ENCODE assay signal across 8 cellular contexts in genomic region chr10:100303724-100304319, GRCh38. TPM values are rescaled to one million over a fixed set of nuclear protein-coding genes. Genes with fewer than 3 reads are reported as not detected.
A peak's percentile ranks its signal among the peaks of the same experiment; 100 is the strongest.
DNase-seq lines count a peak whose midpoint lies in the region; ATAC-seq and TF ChIP-seq lines count a peak whose summit lies in the region.

No MANE protein-coding gene starts in this region.

- intact Hi-C loops in mucosa of descending colon (cut with DNase I, micrococcal nuclease) = no loop called here

- H3K27me3 ChIP-seq in SK-N-SH (ENCODE audit: insufficient read depth) (peaks cover 31% of the 10 kb centered on the region), tibial nerve (peaks cover 0 to 9% of the 10 kb centered on the region in 2 donors)

- 9% methylated on average over 7 of the region's 7 CpGs for WGBS in SK-N-SH (ENCODE audit: low lambda C conversion rate)
- WGBS in tibial nerve, 2 donors = 25 to 27% methylated on average over 7 of the region's 7 CpGs

- H3K27ac ChIP-seq in SK-N-SH (ENCODE audit: low read depth in 2 of 2, low read length in 1 of 2) = no peak overlapping the region
- H3K27ac ChIP-seq in tibial nerve = no peak overlapping the region

- H3K9me3 ChIP-seq in SK-N-SH (no peaks in the 10 kb centered on the region), tibial nerve (no peaks in the 10 kb centered on the region), mucosa of descending colon (no peaks in the 10 kb centered on the region)

- H3K9me2 ChIP-seq in SK-N-SH = no peaks in the 10 kb centered on the region

- H2AFZ ChIP-seq in SK-N-SH (ENCODE audit: low read depth) = no peak overlapping the region

- no peak for TF ChIP-seq POLR2A in tibial nerve (IDR thresholded peaks at IDR 0.05)

- POLR2A ChIA-PET in SK-N-SH (lab: Yijun Ruan, JAX) = no interaction called here

- no peaks in the 10 kb centered on the region for H4K20me1 ChIP-seq in SK-N-SH (ENCODE audit: insufficient read depth)

- TF ChIP-seq CTCF in SK-N-SH (IDR thresholded peaks at IDR 0.05) = peak; percentile 70
- TF ChIP-seq CTCF in tibial nerve (IDR thresholded peaks at IDR 0.05) = peak; percentile 34 to 58 (median 50)
- no peak for TF ChIP-seq CTCF in mucosa of descending colon (IDR thresholded peaks at IDR 0.05)

- H3F3A ChIP-seq in SK-N-SH (replicated peaks; ENCODE audit: insufficient read depth) = no peaks in the 10 kb centered on the region

- H3K4me1 ChIP-seq in SK-N-SH (ENCODE audit: control insufficient read depth in 1 of 2, insufficient read depth in 2 of 2, low read depth in 1 of 2, low read length in 1 of 2) (no peaks in the 10 kb centered on the region), tibial nerve (no peaks in the 10 kb centered on the region), mucosa of descending colon (ENCODE audit: low read depth) (no peaks in the 10 kb centered on the region)

- H3K4me3 ChIP-seq in SK-N-SH (ENCODE audit: low read depth in 2 of 2, low read length in 1 of 2) (no peak overlapping the region; a peak in 1 of 4 replicates), tibial nerve (no peak overlapping the region), mucosa of descending colon (no peak overlapping the region)

- H3K4me2 ChIP-seq in SK-N-SH = no peak overlapping the region

- H3K36me3 ChIP-seq in SK-N-SH (replicated peaks in 1 of 2; ENCODE audit: control insufficient read depth in 1 of 2, insufficient read depth in 2 of 2, low read length in 1 of 2) = no peaks in the 10 kb centered on the region
- no peaks in the 10 kb centered on the region for H3K36me3 ChIP-seq in tibial nerve
- no peaks in the 10 kb centered on the region for H3K36me3 ChIP-seq in mucosa of descending colon (ENCODE audit: low read depth)

- no peak for TF ChIP-seq EP300 in SK-N-SH (IDR thresholded peaks at IDR 0.05; ENCODE audit: borderline replicate concordance in 1 of 2, low read depth in 1 of 2, low read length in 1 of 2)
- TF ChIP-seq EP300 in tibial nerve (IDR thresholded peaks at IDR 0.05) = no peak

- DNase-seq in COLO829 (ENCODE audit: low spot score) (peak; percentile 48), HT-29 (ENCODE audit: low spot score) (peak; percentile 34), SK-N-SH (peak; percentile 57), germinal center (ENCODE audit: low spot score) (peak; percentile 36), tibial nerve (ENCODE audit: low spot score in 2 of 2) (no peak), mucosa of descending colon (no peak)
- no peak for DNase-seq in effector CD4-positive, alpha-beta T cell

- peak; percentile 76 for TF ChIP-seq RAD21 in SK-N-SH (IDR thresholded peaks at IDR 0.05; ENCODE audit: low read length)

- H3K79me2 ChIP-seq in SK-N-SH (ENCODE audit: insufficient read depth) = no peaks in the 10 kb centered on the region

- CTCF ChIA-PET in SK-N-SH (lab: Yijun Ruan, JAX) = interaction anchor here (0.6 to 4.0 kb wide), 34 partner anchors 8 to 217 kb away, joined by 3 to 36 read pairs (median 4); partner anchors contain the start of gene PKD2L1

- no peak overlapping the region for H3K9ac ChIP-seq in SK-N-SH

- ATAC-seq in GM21367 (IDR thresholded peaks at IDR 0.05; ENCODE audit: unreplicated experiment) = no peak
- no peak for ATAC-seq in mucosa of descending colon

TF ChIP-seq in SK-N-SH, 30 proteins besides CTCF, POLR2A, EP300 and RAD21:
- TF ChIP-seq TAF1 (IDR thresholded peaks at IDR 0.05; ENCODE audit: borderline replicate concordance, low read depth, low read length) = no peak
- TF ChIP-seq RFX5 (IDR thresholded peaks at IDR 0.05; ENCODE audit: low read length) = no peak
- TF ChIP-seq SMC3 (IDR thresholded peaks at IDR 0.05; ENCODE audit: low read depth, low read length) = peak; percentile 52
- no peak for TF ChIP-seq FOSL2 (IDR thresholded peaks at IDR 0.05; ENCODE audit: borderline replicate concordance, low read depth)
- no peak for TF ChIP-seq TCF12 (IDR thresholded peaks at IDR 0.05)
TF ChIP-seq in SK-N-SH: peak in this region for 1.

RNA-seq across cellular contexts. Expression of gene BLOC1S2, which starts 17.3 kb away (rescaled TPM):
- 24.5 and 37.6 TPM in 2 replicates for total RNA-seq in HT-29 (2014; rRNA removed; shearing (Covaris generic))
- 29.1 and 30.4 TPM in 2 replicates for polyA plus RNA-seq in SK-N-SH (2012; rRNA removed)
- polyA plus RNA-seq in SK-N-SH (2012; cell fraction: cytosol; rRNA removed) = 42.7 and 53.9 TPM in 2 replicates
- polyA plus RNA-seq in SK-N-SH (2012; cell fraction: nucleus; rRNA removed) = 7.5 and 12.1 TPM in 2 replicates
- total RNA-seq in tibial nerve (10 to 100 TPM; 15.3 to 39.0 (median 26.6) TPM), mucosa of descending colon (10 to 100 TPM; 17.1 to 23.8 (median 18.9) TPM)

RNA-seq across cellular contexts. Expression of gene PKD2L1, which starts 26.2 kb away (rescaled TPM):
- 0.21 TPM in 1 of 2 replicates, not detected in the other for total RNA-seq in HT-29 (2014; rRNA removed; shearing (Covaris generic))
- polyA plus RNA-seq in SK-N-SH (2012; rRNA removed) = not detected in 2 replicates
- not detected in 2 replicates for polyA plus RNA-seq in SK-N-SH (2012; cell fraction: cytosol; rRNA removed)
- polyA plus RNA-seq in SK-N-SH (2012; cell fraction: nucleus; rRNA removed) = not detected in 2 replicates
- total RNA-seq in tibial nerve (under 1 TPM in 1 of 4 donors, not detected in 3; 0.42 TPM), mucosa of descending colon (under 1 TPM in 2 of 3 donors, not detected in 1; 0.22 to 0.60 TPM)

RNA-seq across cellular contexts. Expression of gene CWF19L1, which starts 36.4 kb away (rescaled TPM):
- 18.1 and 19.5 TPM in 2 replicates for total RNA-seq in HT-29 (2014; rRNA removed; shearing (Covaris generic))
- polyA plus RNA-seq in SK-N-SH (2012; rRNA removed) = 7.1 and 10.7 TPM in 2 replicates
- polyA plus RNA-seq in SK-N-SH (2012; cell fraction: cytosol; rRNA removed) = 7.3 and 8.0 TPM in 2 replicates
- polyA plus RNA-seq in SK-N-SH (2012; cell fraction: nucleus; rRNA removed) = 16.7 and 25.4 TPM in 2 replicates
- total RNA-seq in tibial nerve (10 to 100 TPM; 21.9 to 35.9 (median 26.1) TPM), mucosa of descending colon (10 to 100 TPM; 15.5 to 17.0 (median 16.6) TPM)

RNA-seq across cellular contexts. Expression of gene SCD, which starts 43.2 kb away (rescaled TPM):
- total RNA-seq in HT-29 (2014; rRNA removed; shearing (Covaris generic)) = 253 and 267 TPM in 2 replicates
- 19.7 and 26.4 TPM in 2 replicates for polyA plus RNA-seq in SK-N-SH (2012; rRNA removed)
- polyA plus RNA-seq in SK-N-SH (2012; cell fraction: cytosol; rRNA removed) = 20.6 and 24.4 TPM in 2 replicates
- 7.8 and 12.2 TPM in 2 replicates for polyA plus RNA-seq in SK-N-SH (2012; cell fraction: nucleus; rRNA removed)
- total RNA-seq in tibial nerve = 100 to 1,000 TPM; 118 to 500 (median 249) TPM
- total RNA-seq in mucosa of descending colon = 100 to 1,000 TPM in 1 of 3 donors, 10 to 100 TPM in 2; 40.7 to 108 (median 83.5) TPM

Comparison
In these comparisons a context has a peak if more than half of its experiments do, and no peak if none do; other contexts are left out.
1. DNase-seq: peak in COLO829 (single experiment), HT-29 (single experiment), SK-N-SH (single experiment) and germinal center (single experiment); none in tibial nerve (0 of 2), mucosa of descending colon (0 of 3) and effector CD4-positive, alpha-beta T cell (single experiment).